ENCODE assay signal across 8 cellular contexts in the genomic region with DNA sequence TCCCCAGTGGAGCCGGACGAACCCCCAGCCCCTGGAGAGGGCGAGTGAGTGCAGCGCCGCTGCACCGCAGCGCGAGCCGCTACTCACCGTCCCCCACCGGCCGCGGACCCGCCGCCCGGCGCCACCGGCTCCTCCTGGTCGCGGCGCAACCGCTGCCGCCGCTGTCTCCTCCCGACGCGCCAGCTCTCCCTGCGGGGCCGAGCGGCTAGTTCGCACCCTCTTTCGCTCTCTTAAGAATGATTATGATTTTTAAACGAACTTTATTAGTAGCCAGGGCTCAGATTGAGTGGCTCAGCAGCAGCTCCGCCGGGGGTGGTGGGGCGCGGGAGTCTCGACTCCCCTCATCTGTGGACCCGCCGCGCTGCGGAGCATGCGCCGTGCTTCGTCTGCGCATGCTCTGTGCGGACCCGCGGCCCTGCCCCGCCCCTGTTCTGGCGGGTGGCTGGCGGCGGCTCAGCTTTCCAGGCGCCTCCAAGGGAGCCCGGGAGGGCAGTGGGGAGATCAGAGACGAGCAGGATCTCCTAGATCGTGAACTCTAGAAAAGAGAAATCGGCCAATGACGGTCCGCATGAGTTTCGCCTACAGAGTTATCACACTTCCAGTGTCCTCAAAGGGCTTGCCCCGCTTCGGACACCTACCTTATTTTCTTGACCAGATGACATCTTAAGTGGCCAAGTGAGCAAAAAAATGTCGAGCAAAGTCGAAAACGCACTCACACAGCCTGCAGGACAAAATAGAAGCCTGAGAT. TPM values are rescaled to one million over a fixed set of nuclear protein-coding genes. Genes with fewer than 3 reads are reported as not detected.
DNase-seq lines count a peak whose midpoint lies in the region; ATAC-seq lines count a peak whose summit lies in the region.

A gene (minus strand): TSS at position 372 of the 748 bp plus-strand sequence. CDS start 11,927 bp downstream, outside the sequence.

- peaks cover 4% of the 10 kb centered on the region for H3K36me3 Mint-ChIP-seq in activated CD4-positive, alpha-beta T cell treated with anti-CD3 and anti-CD28 coated beads, Interleukin-2, amount 10 ng/mL, durations not matched to agents 24 days and 14 days (ENCODE audit: low read depth)
- H3K36me3 Mint-ChIP-seq in dendritic cell treated with granulocyte-macrophage colony-stimulating factor and Interleukin-4, amounts not matched to agents 40 ng/mL and 50 ng/mL, for 4 days (ENCODE audit: low read depth) = peaks cover 7% of the 10 kb centered on the region

- H3K4me1 ChIP-seq in BLaER1 treated with 17β-estradiol and CSF1 and Interleukin-3, amounts not matched to agents 10 nM and 100 nM = peaks cover 5 to 15% (median 10%) of the 10 kb centered on the region in 10 experiments; a peak in 14 of 20 replicates

- peak; percentile 77 for DNase-seq in GM19238 (ENCODE audit: insufficient read length, low spot score)
- DNase-seq in NCI-H510A (lab: John Stamatoyannopoulos, UW) = peak; percentile 88
- peak; percentile 97 for DNase-seq in activated CD4-positive, alpha-beta T cell treated with anti-CD3 and anti-CD28 coated beads, Interleukin-2, amount 10 ng/mL, durations not matched to agents 24 days and 14 days
- DNase-seq in left lobe of liver (ENCODE audit: low spot score) = peak; percentile 89
- peak; percentile 82 to 84 for DNase-seq in stimulated activated CD4-positive, alpha-beta T cell treated with anti-CD3 and anti-CD28 coated beads, Interleukin-2, amount 100 ng/mL, for 24 hours

- H3K4me2 ChIP-seq in BLaER1 treated with 17β-estradiol and CSF1 and Interleukin-3, amounts not matched to agents 10 nM and 100 nM = peak within 1 kb of the TSS; percentile 74 to 93 (median 85)

- H3K36me3 ChIP-seq in BLaER1 treated with 17β-estradiol and CSF1 and Interleukin-3, amounts not matched to agents 10 nM and 100 nM = no peaks in the 10 kb centered on the region

- H3K9me3 Mint-ChIP-seq in activated CD4-positive, alpha-beta T cell treated with anti-CD3 and anti-CD28 coated beads, Interleukin-2, amount 10 ng/mL, durations not matched to agents 24 days and 14 days = no peaks in the 10 kb centered on the region
- H3K9me3 Mint-ChIP-seq in dendritic cell treated with granulocyte-macrophage colony-stimulating factor and Interleukin-4, amounts not matched to agents 40 ng/mL and 50 ng/mL, for 4 days = no peaks in the 10 kb centered on the region

- ATAC-seq in HG03432 (IDR thresholded peaks at IDR 0.05; ENCODE audit: unreplicated experiment) = peak; percentile 91
- ATAC-seq in left lobe of liver = peak; percentile 94

- H3K27ac Mint-ChIP-seq in activated CD4-positive, alpha-beta T cell treated with anti-CD3 and anti-CD28 coated beads, Interleukin-2, amount 10 ng/mL, durations not matched to agents 24 days and 14 days = peak within 1 kb of the TSS; percentile 92
- peak within 1 kb of the TSS; percentile 76 for H3K27ac Mint-ChIP-seq in dendritic cell treated with granulocyte-macrophage colony-stimulating factor and Interleukin-4, amounts not matched to agents 40 ng/mL and 50 ng/mL, for 4 days

- peaks cover 37% of the 10 kb centered on the region for H3K27me3 Mint-ChIP-seq in activated CD4-positive, alpha-beta T cell treated with anti-CD3 and anti-CD28 coated beads, Interleukin-2, amount 10 ng/mL, durations not matched to agents 24 days and 14 days
- peaks cover 22% of the 10 kb centered on the region for H3K27me3 Mint-ChIP-seq in dendritic cell treated with granulocyte-macrophage colony-stimulating factor and Interleukin-4, amounts not matched to agents 40 ng/mL and 50 ng/mL, for 4 days

- H3K9me3 ChIP-seq in BLaER1 treated with 17β-estradiol and CSF1 and Interleukin-3, amounts not matched to agents 10 nM and 100 nM (replicated peaks in 1 of 11) = no peaks in the 10 kb centered on the region; a peak in 2 of 22 replicates

- no peaks in the 10 kb centered on the region for H4K20me1 ChIP-seq in BLaER1 treated with 17β-estradiol and CSF1 and Interleukin-3, amounts not matched to agents 10 nM and 100 nM

- no peaks in the 10 kb centered on the region for H3K27me3 ChIP-seq in BLaER1 treated with 17β-estradiol and CSF1 and Interleukin-3, amounts not matched to agents 10 nM and 100 nM

- intact Hi-C loops in activated CD4-positive, alpha-beta T cell treated with anti-CD3 and anti-CD28 coated beads, Interleukin-2, amount 10 ng/mL, durations not matched to agents 24 days and 14 days (cut with micrococcal nuclease) = loop anchor here (1.0 to 10.0 kb wide), 6 partner anchors 50 to 317 kb away; a partner anchor contains a TSS
- intact Hi-C loops in dendritic cell treated with granulocyte-macrophage colony-stimulating factor and Interleukin-4, amounts not matched to agents 40 ng/mL and 50 ng/mL, for 4 days (cut with micrococcal nuclease) = loop anchor here (2.0 to 5.0 kb wide), 3 partner anchors 50 to 330 kb away; a partner anchor contains a TSS

- H3K4me3 ChIP-seq in BLaER1 treated with 17β-estradiol and CSF1 and Interleukin-3, amounts not matched to agents 10 nM and 100 nM = peak within 1 kb of the TSS; percentile 76 to 100 (median 96)

- peaks cover 13% of the 10 kb centered on the region for H3K4me1 Mint-ChIP-seq in activated CD4-positive, alpha-beta T cell treated with anti-CD3 and anti-CD28 coated beads, Interleukin-2, amount 10 ng/mL, durations not matched to agents 24 days and 14 days
- peaks cover 10% of the 10 kb centered on the region for H3K4me1 Mint-ChIP-seq in dendritic cell treated with granulocyte-macrophage colony-stimulating factor and Interleukin-4, amounts not matched to agents 40 ng/mL and 50 ng/mL, for 4 days (ENCODE audit: low read depth)

- peak within 1 kb of the TSS; percentile 93 for H3K4me3 Mint-ChIP-seq in activated CD4-positive, alpha-beta T cell treated with anti-CD3 and anti-CD28 coated beads, Interleukin-2, amount 10 ng/mL, durations not matched to agents 24 days and 14 days
- H3K4me3 Mint-ChIP-seq in dendritic cell treated with granulocyte-macrophage colony-stimulating factor and Interleukin-4, amounts not matched to agents 40 ng/mL and 50 ng/mL, for 4 days = peak within 1 kb of the TSS; percentile 98

- peak within 1 kb of the TSS in 10 of 11 experiments; percentile 30 to 74 (median 68); a peak in 20 of 22 replicates for H3K27ac ChIP-seq in BLaER1 treated with 17β-estradiol and CSF1 and Interleukin-3, amounts not matched to agents 10 nM and 100 nM

- H3K9ac ChIP-seq in BLaER1 treated with 17β-estradiol and CSF1 and Interleukin-3, amounts not matched to agents 10 nM and 100 nM = peak within 1 kb of the TSS; percentile 73 to 88 (median 81)

RNA-seq across cellular contexts. Expression of the gene that starts here (rescaled TPM):
- 3.0 and 4.0 TPM in 2 replicates for total RNA-seq in activated CD4-positive, alpha-beta T cell treated with anti-CD3 and anti-CD28 coated beads, Interleukin-2, amount 10 ng/mL, durations not matched to agents 24 days and 14 days
- total RNA-seq in left lobe of liver = 2.5 TPM

Comparison
In these comparisons a context has a peak if more than half of its experiments do, and no peak if none do; other contexts are left out.
1. Peak in every context shown above with its lines: DNase-seq, ATAC-seq, H3K4me3 ChIP-seq and H3K27ac ChIP-seq.